8 cellular contexts compared by ENCODE assay signal in genomic region chr14:20469242-20469889, GRCh38. TPM values are rescaled to one million over a fixed set of nuclear protein-coding genes. Genes with fewer than 3 reads are reported as not detected.
A peak's percentile ranks its signal among the peaks of the same experiment; 100 is the strongest.
DNase-seq lines count a peak whose midpoint lies in the region; ATAC-seq and TF ChIP-seq lines count a peak whose summit lies in the region.

PNP (plus strand) TSS chr14:20469406; CDS start chr14:20469525, 119 bp downstream.

- ATAC-seq in HG02870 (IDR thresholded peaks at IDR 0.05; ENCODE audit: unreplicated experiment) (peak; percentile 97), T-cell (replicated peaks in 1 of 4) (peak; percentile 88 to 93 (median 92)), heart left ventricle (peak; percentile 94 to 98 (median 96)), upper lobe of left lung (ENCODE audit: low FRiP score in 2 of 2) (peak; percentile 97 to 98)

- peaks cover 30% of the 10 kb centered on the region for H3K36me3 Mint-ChIP-seq in T-cell

- H3K9me3 Mint-ChIP-seq in T-cell = no peaks in the 10 kb centered on the region

- peak; percentile 17 for TF ChIP-seq CTCF in GM13977 (IDR thresholded peaks at IDR 0.05; ENCODE audit: extremely low read depth, insufficient read depth, missing control alignments)
- TF ChIP-seq CTCF in heart left ventricle (IDR thresholded peaks at IDR 0.05) = no peak
- peak in 2 of 6 experiments; percentile 8 to 16 for TF ChIP-seq CTCF in upper lobe of left lung (IDR thresholded peaks at IDR 0.05)

- intact Hi-C loops in heart left ventricle (cut with DNase I) = loop anchor here in 3 of 10 donors (1.0 to 10.0 kb wide), 4 partner anchors 140 to 635 kb away; partner anchors contain the start of genes ANG (in 1 of the 3), RNASE4 (in 1 of the 3) and TMEM253 (in 1 of the 3)
- intact Hi-C loops in posterior vena cava (cut with DNase I) = loop anchor here in 1 of 2 donors (10.0 kb wide), 1 partner anchor 145 kb away; no protein-coding TSS in a partner anchor

- H3K27me3 Mint-ChIP-seq in T-cell = no peaks in the 10 kb centered on the region

- H3K9me3 ChIP-seq in heart left ventricle (no peaks in the 10 kb centered on the region), upper lobe of left lung (no peaks in the 10 kb centered on the region)

- H3K27ac ChIP-seq in adipose tissue (ENCODE audit: low read depth, low read length) = peak within 1 kb of the TSS; percentile 29
- H3K27ac ChIP-seq in heart left ventricle = peak within 1 kb of the TSS; percentile 78 to 97 (median 89)
- peak within 1 kb of the TSS; percentile 88 to 97 (median 94) for H3K27ac ChIP-seq in upper lobe of left lung

- H3K36me3 ChIP-seq in heart left ventricle (peaks cover 0 to 26% (median 10%) of the 10 kb centered on the region in 9 donors), upper lobe of left lung (peaks cover 0 to 23% (median 15%) of the 10 kb centered on the region in 4 donors)

- H3K4me3 Mint-ChIP-seq in T-cell = peak within 1 kb of the TSS; percentile 92 to 99 (median 97)

- peaks cover 42 to 51% (median 50%) of the 10 kb centered on the region in 3 donors for H3K4me1 Mint-ChIP-seq in T-cell

- DNase-seq in GM13977 (ENCODE audit: low spot score) (peak; percentile 94), NCI-H146 (lab: John Stamatoyannopoulos, UW) (peak; percentile 95), T-cell (peak; percentile 66 to 86 (median 81)), heart left ventricle (peak; percentile 86 to 93 (median 92)), posterior vena cava (ENCODE audit: low spot score) (peak; percentile 95), upper lobe of left lung (peak; percentile 93 to 94)

- WGBS in adipose tissue, 3 donors = 0% methylated on average over 40 of the region's 40 CpGs
- 0 to 1% (median 0%) methylated on average over 19 to 40 of the region's 40 CpGs for WGBS in heart left ventricle, 4 donors
- WGBS in upper lobe of left lung, 2 donors = 0 to 1% methylated on average over 17 to 36 of the region's 40 CpGs

- in situ Hi-C loops in GM13977 (cut with MboI; ENCODE audit: low pct_unique_long_range_greater_than_20kb, low sequenced_read_pairs, unreplicated experiment) = loop anchor here (10.0 kb wide), 1 partner anchor 135 kb away; the partner anchor contains the start of gene CCNB1IP1

- peak; percentile 66 to 98 for TF ChIP-seq POLR2A in heart left ventricle (IDR thresholded peaks at IDR 0.05)
- peak; percentile 75 to 98 (median 93) for TF ChIP-seq POLR2A in upper lobe of left lung (IDR thresholded peaks at IDR 0.05)

- peaks cover 0 to 41% (median 13%) of the 10 kb centered on the region in 12 donors for H3K4me1 ChIP-seq in heart left ventricle
- peaks cover 14 to 33% (median 22%) of the 10 kb centered on the region in 4 donors for H3K4me1 ChIP-seq in upper lobe of left lung

- CTCF ChIA-PET in T-cell (lab: Charles Lee) = interaction anchor here (0.6 to 1.8 kb wide), 9 partner anchors 8 to 908 kb away, joined by 3 to 9 read pairs (median 4); partner anchors contain the start of gene PIP4P1 (in 1 of the 2)

- H3K27me3 ChIP-seq in heart left ventricle = no peaks in the 10 kb centered on the region
- no peaks in the 10 kb centered on the region for H3K27me3 ChIP-seq in upper lobe of left lung

- peak in 1 of 4 donors; percentile 16 for TF ChIP-seq EP300 in upper lobe of left lung (IDR thresholded peaks at IDR 0.05)

- H3K4me3 ChIP-seq in heart left ventricle = peak within 1 kb of the TSS; percentile 61 to 91 (median 80)
- H3K4me3 ChIP-seq in upper lobe of left lung = peak within 1 kb of the TSS; percentile 63 to 92 (median 88)

- POLR2A ChIA-PET in T-cell (lab: Charles Lee) = interaction anchor here (0.7 to 2.2 kb wide), 8 partner anchors 8 to 127 kb away, joined by 3 to 21 read pairs (median 3); partner anchors contain the start of genes PIP4P1 (in 2 of the 2), APEX1 (in 1 of the 2), OSGEP (in 1 of the 2) and PARP2 (in 1 of the 2)

- peak within 1 kb of the TSS; percentile 93 to 98 for H3K27ac Mint-ChIP-seq in T-cell

RNA-seq across cellular contexts. Expression of gene PNP, which starts in this region (rescaled TPM):
- 10 to 100 TPM; 47.7 to 86.2 (median 77.9) TPM for total RNA-seq in T-cell
- 100 to 1,000 TPM in 1 of 3 donors, 10 to 100 TPM in 2; 17.0 to 182 (median 41.7) TPM for polyA plus RNA-seq in adipose tissue
- 10 to 100 TPM in 6 of 9 donors, 1 to 10 TPM in 3; 4.2 to 38.5 (median 10.5) TPM for total RNA-seq in heart left ventricle
- 10 to 100 TPM in 1 of 2 donors, 1 to 10 TPM in 1; 5.9 to 29.8 TPM for polyA plus RNA-seq in heart left ventricle
- 10 to 100 TPM; 17.1 to 34.1 TPM for total RNA-seq in posterior vena cava
- total RNA-seq in upper lobe of left lung = 10 to 100 TPM in 5 of 6 donors, 1 to 10 TPM in 1; 6.3 to 98.8 (median 32.9) TPM

Comparison
In these comparisons a context has a peak if more than half of its experiments do, and no peak if none do; other contexts are left out.
1. Peak in every context shown above with its lines: DNase-seq, ATAC-seq, H3K4me3 ChIP-seq and H3K27ac ChIP-seq.
2. H3K27ac ChIP-seq: peak in every context shown above with its lines; median percentile 94 in upper lobe of left lung; 89 in heart left ventricle; 29 in adipose tissue.